In the genomic region with DNA sequence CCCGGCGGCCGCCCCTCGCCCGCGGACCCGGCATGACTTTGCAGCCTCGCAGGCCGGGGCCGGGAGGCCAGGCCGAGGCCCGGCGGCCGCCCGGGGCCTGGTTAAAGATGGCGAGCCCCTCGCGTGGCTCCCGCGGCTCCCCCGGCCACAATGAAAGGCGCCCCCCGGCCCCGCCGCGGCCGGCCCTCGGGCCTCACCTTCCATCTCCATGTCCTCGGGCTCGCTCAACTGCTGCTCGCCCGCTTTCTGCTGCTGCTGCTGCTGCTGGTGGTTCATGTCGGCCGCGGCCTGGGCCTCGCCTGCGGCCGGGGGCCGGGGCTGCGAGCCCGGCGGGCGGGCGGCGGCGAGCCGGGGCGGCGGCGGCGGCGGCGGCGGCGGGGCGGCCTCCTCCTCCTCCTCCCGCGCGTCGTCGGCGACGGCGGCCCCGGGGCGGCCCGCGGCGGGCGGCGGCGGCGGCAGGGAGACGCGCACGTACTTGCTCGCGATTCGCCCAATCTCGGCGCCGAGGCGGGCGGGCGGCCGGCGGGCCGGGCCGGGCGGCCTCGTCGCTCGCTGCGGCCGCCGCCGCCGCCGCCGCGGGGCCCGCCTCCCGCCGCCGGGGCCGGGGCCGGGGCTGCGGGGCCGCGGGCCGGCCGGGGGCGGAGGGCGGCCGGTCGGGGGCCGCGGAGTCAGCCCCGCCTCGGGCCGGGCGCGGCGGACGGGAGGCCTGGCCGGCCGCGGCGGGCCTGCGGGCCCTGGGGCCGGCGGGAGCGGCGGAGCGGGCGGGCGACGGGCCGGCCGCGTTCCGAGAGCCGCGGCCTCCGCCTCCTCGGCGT, we compare ENCODE assay signal across 3 cellular contexts.
TF ChIP-seq lines count a peak whose summit lies in the region.

No MANE protein-coding gene starts in this region.

TF ChIP-seq in SK-N-SH, 30 proteins besides CTCF, POLR2A, EP300 and RAD21 (continued from another document):
- TF ChIP-seq, protein P1, sequence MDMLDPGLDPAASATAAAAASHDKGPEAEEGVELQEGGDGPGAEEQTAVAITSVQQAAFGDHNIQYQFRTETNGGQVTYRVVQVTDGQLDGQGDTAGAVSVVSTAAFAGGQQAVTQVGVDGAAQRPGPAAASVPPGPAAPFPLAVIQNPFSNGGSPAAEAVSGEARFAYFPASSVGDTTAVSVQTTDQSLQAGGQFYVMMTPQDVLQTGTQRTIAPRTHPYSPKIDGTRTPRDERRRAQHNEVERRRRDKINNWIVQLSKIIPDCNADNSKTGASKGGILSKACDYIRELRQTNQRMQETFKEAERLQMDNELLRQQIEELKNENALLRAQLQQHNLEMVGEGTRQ (IDR thresholded peaks at IDR 0.05; ENCODE audit: borderline replicate concordance, low read depth, low read length), result no peak
- TF ChIP-seq RFX5 (IDR thresholded peaks at IDR 0.05; ENCODE audit: low read length) (no peak), MEF2A (IDR thresholded peaks at IDR 0.05; ENCODE audit: borderline replicate concordance, low read depth) (no peak), IRF3 (IDR thresholded peaks at IDR 0.05; ENCODE audit: low read depth, low read length) (no peak), YY1 (IDR thresholded peaks at IDR 0.05; ENCODE audit: low read depth) (no peak)

TF ChIP-seq in SK-N-SH treated with all-trans-retinoic acid at 6 μM for 48 hours, 23 proteins besides CTCF, POLR2A, EP300 and RAD21 (continued from another document):
- TF ChIP-seq TSHZ2 (CRISPR knock-in tag; IDR thresholded peaks at IDR 0.05), result no peak
- no peak for TF ChIP-seq ESRRG (CRISPR knock-in tag; IDR thresholded peaks at IDR 0.05)
- no peak for TF ChIP-seq ZNF70 (CRISPR knock-in tag; IDR thresholded peaks at IDR 0.05)
- TF ChIP-seq, protein P2, sequence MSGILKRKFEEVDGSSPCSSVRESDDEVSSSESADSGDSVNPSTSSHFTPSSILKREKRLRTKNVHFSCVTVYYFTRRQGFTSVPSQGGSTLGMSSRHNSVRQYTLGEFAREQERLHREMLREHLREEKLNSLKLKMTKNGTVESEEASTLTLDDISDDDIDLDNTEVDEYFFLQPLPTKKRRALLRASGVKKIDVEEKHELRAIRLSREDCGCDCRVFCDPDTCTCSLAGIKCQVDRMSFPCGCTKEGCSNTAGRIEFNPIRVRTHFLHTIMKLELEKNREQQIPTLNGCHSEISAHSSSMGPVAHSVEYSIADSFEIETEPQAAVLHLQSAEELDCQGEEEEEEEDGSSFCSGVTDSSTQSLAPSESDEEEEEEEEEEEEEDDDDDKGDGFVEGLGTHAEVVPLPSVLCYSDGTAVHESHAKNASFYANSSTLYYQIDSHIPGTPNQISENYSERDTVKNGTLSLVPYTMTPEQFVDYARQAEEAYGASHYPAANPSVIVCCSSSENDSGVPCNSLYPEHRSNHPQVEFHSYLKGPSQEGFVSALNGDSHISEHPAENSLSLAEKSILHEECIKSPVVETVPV (CRISPR knock-in tag; IDR thresholded peaks at IDR 0.05), result no peak
- no peak for TF ChIP-seq GLIS3 (CRISPR knock-in tag; IDR thresholded peaks at IDR 0.05)
- no peak for TF ChIP-seq ZNF8 (CRISPR knock-in tag; IDR thresholded peaks at IDR 0.05)
- no peak for TF ChIP-seq SNAI2 (CRISPR knock-in tag; IDR thresholded peaks at IDR 0.05)
- no peak for TF ChIP-seq ZC3H10 (CRISPR knock-in tag; IDR thresholded peaks at IDR 0.05)
- TF ChIP-seq ARNTL (CRISPR knock-in tag; IDR thresholded peaks at IDR 0.05; ENCODE audit: borderline replicate concordance, low read depth), result no peak
- TF ChIP-seq, protein P3, sequence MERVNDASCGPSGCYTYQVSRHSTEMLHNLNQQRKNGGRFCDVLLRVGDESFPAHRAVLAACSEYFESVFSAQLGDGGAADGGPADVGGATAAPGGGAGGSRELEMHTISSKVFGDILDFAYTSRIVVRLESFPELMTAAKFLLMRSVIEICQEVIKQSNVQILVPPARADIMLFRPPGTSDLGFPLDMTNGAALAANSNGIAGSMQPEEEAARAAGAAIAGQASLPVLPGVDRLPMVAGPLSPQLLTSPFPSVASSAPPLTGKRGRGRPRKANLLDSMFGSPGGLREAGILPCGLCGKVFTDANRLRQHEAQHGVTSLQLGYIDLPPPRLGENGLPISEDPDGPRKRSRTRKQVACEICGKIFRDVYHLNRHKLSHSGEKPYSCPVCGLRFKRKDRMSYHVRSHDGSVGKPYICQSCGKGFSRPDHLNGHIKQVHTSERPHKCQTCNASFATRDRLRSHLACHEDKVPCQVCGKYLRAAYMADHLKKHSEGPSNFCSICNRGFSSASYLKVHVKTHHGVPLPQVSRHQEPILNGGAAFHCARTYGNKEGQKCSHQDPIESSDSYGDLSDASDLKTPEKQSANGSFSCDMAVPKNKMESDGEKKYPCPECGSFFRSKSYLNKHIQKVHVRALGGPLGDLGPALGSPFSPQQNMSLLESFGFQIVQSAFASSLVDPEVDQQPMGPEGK (CRISPR knock-in tag; IDR thresholded peaks at IDR 0.05; ENCODE audit: borderline replicate concordance), result no peak

TF ChIP-seq in liver, 16 proteins besides CTCF, POLR2A, EP300 and RAD21 (continued from another document):
- TF ChIP-seq MAX (IDR thresholded peaks at IDR 0.05) (no peak), YY1 (IDR thresholded peaks at IDR 0.05) (no peak), ATF3 (IDR thresholded peaks at IDR 0.05) (no peak), TAF1 (conservative IDR thresholded peaks at IDR 0.05) (no peak), EGR1 (IDR thresholded peaks at IDR 0.05; ENCODE audit: low read depth in 2 of 2) (no peak), FOXA2 (IDR thresholded peaks at IDR 0.05) (no peak), HNF4G (IDR thresholded peaks at IDR 0.05) (no peak), FOXA1 (IDR thresholded peaks at IDR 0.05) (no peak), NR2F2 (IDR thresholded peaks at IDR 0.05) (no peak), JUND (IDR thresholded peaks at IDR 0.05) (no peak), HNF4A (conservative IDR thresholded peaks at IDR 0.05) (no peak), SP1 (IDR thresholded peaks at IDR 0.05) (no peak), RXRA (IDR thresholded peaks at IDR 0.05) (no peak), GABPA (IDR thresholded peaks at IDR 0.05 in 1 of 2, conservative IDR thresholded peaks at IDR 0.05 in 1 of 2) (no peak)
- TF ChIP-seq, protein P4, sequence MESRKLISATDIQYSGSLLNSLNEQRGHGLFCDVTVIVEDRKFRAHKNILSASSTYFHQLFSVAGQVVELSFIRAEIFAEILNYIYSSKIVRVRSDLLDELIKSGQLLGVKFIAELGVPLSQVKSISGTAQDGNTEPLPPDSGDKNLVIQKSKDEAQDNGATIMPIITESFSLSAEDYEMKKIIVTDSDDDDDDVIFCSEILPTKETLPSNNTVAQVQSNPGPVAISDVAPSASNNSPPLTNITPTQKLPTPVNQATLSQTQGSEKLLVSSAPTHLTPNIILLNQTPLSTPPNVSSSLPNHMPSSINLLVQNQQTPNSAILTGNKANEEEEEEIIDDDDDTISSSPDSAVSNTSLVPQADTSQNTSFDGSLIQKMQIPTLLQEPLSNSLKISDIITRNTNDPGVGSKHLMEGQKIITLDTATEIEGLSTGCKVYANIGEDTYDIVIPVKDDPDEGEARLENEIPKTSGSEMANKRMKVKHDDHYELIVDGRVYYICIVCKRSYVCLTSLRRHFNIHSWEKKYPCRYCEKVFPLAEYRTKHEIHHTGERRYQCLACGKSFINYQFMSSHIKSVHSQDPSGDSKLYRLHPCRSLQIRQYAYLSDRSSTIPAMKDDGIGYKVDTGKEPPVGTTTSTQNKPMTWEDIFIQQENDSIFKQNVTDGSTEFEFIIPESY (IDR thresholded peaks at IDR 0.05), result no peak
